ENCODE assay signal across 8 cellular contexts in genomic region chr13:29849731-29850212, GRCh38. TPM values are rescaled to one million over a fixed set of nuclear protein-coding genes. Genes with fewer than 3 reads are reported as not detected.
DNase-seq lines count a peak whose midpoint lies in the region; ATAC-seq and TF ChIP-seq lines count a peak whose summit lies in the region.

No MANE protein-coding gene starts in this region.

- POLR2A ChIA-PET in HEK293T (lab: Yijun Ruan, JAX): interaction anchor here (1.2 to 3.0 kb wide), 3 partner anchors 12 to 73 kb away, joined by 3 to 16 read pairs (median 3); no protein-coding TSS in a partner anchor
- POLR2A ChIA-PET in activated CD8-positive, alpha-beta T cell treated with anti-CD3 and anti-CD28 coated beads, Interleukin-2, amount 10 ng/mL, durations not matched to agents 7 days and 5 days (lab: Charles Lee): interaction anchor here (0.8 to 2.2 kb wide), 7 partner anchors 8 to 265 kb away, joined by 3 to 20 read pairs (median 5); no protein-coding TSS in a partner anchor

- H3K27ac ChIP-seq in esophagus (ENCODE audit: low read depth in 2 of 2, low read length in 1 of 2) (peak overlapping the region; percentile 97 to 100), stomach (peak overlapping the region; percentile 94 to 100 (median 100))

- CTCF ChIA-PET in HEK293T (lab: Yijun Ruan, JAX): interaction anchor here (0.6 to 2.1 kb wide), 2 partner anchors 59 to 74 kb away, joined by 3 to 9 read pairs; no protein-coding TSS in a partner anchor
- CTCF ChIA-PET in activated CD8-positive, alpha-beta T cell treated with anti-CD3 and anti-CD28 coated beads, Interleukin-2, amount 10 ng/mL, durations not matched to agents 7 days and 5 days (lab: Charles Lee): interaction anchor here (1.1 to 11.8 kb wide), 6 partner anchors 15 to 270 kb away, joined by 3 to 232 read pairs (median 24); no protein-coding TSS in a partner anchor

- ATAC-seq in activated CD8-positive, alpha-beta T cell treated with anti-CD3 and anti-CD28 coated beads, Interleukin-2, amount 10 ng/mL, durations not matched to agents 7 days and 5 days: peak; percentile 18
- ATAC-seq in mucosa of descending colon: peak; percentile 50

- no peak for TF ChIP-seq POLR2A in stomach (IDR thresholded peaks at IDR 0.05)

- DNase-seq in NCI-H2227 (lab: John Stamatoyannopoulos, UW; ENCODE audit: unreplicated experiment) (peak; percentile 55), NCI-H2227 treated with DMSO at 0.1 percent for 48 hours (lab: John Stamatoyannopoulos, UW) (no peak), HEK293T (ENCODE audit: extremely low spot score) (peak; percentile 35), NAMALWA (ENCODE audit: low spot score) (peak; percentile 49), mucosa of descending colon (peak; percentile 65 to 82 (median 78)), stomach (peak; percentile 72)
- DNase-seq in activated CD8-positive, alpha-beta T cell treated with anti-CD3 and anti-CD28 coated beads, Interleukin-2, amount 10 ng/mL, durations not matched to agents 7 days and 5 days: peak; percentile 33

- WGBS in esophagus, 2 donors: 0% methylated on average over 48 to 50 of the region's 50 CpGs
- WGBS in stomach, 5 donors: 0 to 1% (median 1%) methylated on average over 18 to 50 of the region's 50 CpGs

- H3K9me3 Mint-ChIP-seq in activated CD8-positive, alpha-beta T cell treated with anti-CD3 and anti-CD28 coated beads, Interleukin-2, amount 10 ng/mL, durations not matched to agents 7 days and 5 days (ENCODE audit: insufficient read depth): no peaks in the 10 kb centered on the region

- H3K27ac Mint-ChIP-seq in activated CD8-positive, alpha-beta T cell treated with anti-CD3 and anti-CD28 coated beads, Interleukin-2, amount 10 ng/mL, durations not matched to agents 7 days and 5 days: peak overlapping the region; percentile 88

- H3K27me3 ChIP-seq in esophagus (ENCODE audit: control insufficient read depth in 1 of 2, insufficient read depth in 2 of 2, low read length in 2 of 2) (no peaks in the 10 kb centered on the region), stomach (no peaks in the 10 kb centered on the region)

- peak overlapping the region; percentile 86 for H3K4me3 Mint-ChIP-seq in activated CD8-positive, alpha-beta T cell treated with anti-CD3 and anti-CD28 coated beads, Interleukin-2, amount 10 ng/mL, durations not matched to agents 7 days and 5 days

- TF ChIP-seq EP300 in stomach (IDR thresholded peaks at IDR 0.05): no peak

- TF ChIP-seq CTCF in mucosa of descending colon (IDR thresholded peaks at IDR 0.05): no peak
- TF ChIP-seq CTCF in stomach (IDR thresholded peaks at IDR 0.05): no peak

- H3K4me1 ChIP-seq in esophagus (ENCODE audit: control insufficient read depth in 2 of 2, insufficient read depth in 2 of 2, low read length in 1 of 2): no peaks in the 10 kb centered on the region
- H3K4me1 ChIP-seq in mucosa of descending colon (ENCODE audit: low read depth): peaks cover 16% of the 10 kb centered on the region
- H3K4me1 ChIP-seq in stomach: peaks cover 5 to 31% (median 20%) of the 10 kb centered on the region in 4 donors

- peaks cover 4% of the 10 kb centered on the region for H3K36me3 Mint-ChIP-seq in activated CD8-positive, alpha-beta T cell treated with anti-CD3 and anti-CD28 coated beads, Interleukin-2, amount 10 ng/mL, durations not matched to agents 7 days and 5 days (ENCODE audit: low read depth)

- H3K4me3 ChIP-seq in esophagus (ENCODE audit: low read depth in 1 of 2, low read length in 2 of 2): peak overlapping the region; percentile 69 to 81
- peak overlapping the region; percentile 90 for H3K4me3 ChIP-seq in mucosa of descending colon
- peak overlapping the region; percentile 59 to 85 (median 71) for H3K4me3 ChIP-seq in stomach

- H3K36me3 ChIP-seq in esophagus (ENCODE audit: control insufficient read depth in 2 of 2, insufficient read depth in 2 of 2, low read length in 1 of 2) (no peaks in the 10 kb centered on the region), mucosa of descending colon (ENCODE audit: low read depth) (no peaks in the 10 kb centered on the region), stomach (no peaks in the 10 kb centered on the region)

- H3K9me3 ChIP-seq in esophagus (ENCODE audit: control insufficient read depth in 2 of 2, insufficient read depth in 1 of 2, low read depth in 1 of 2, low read length in 1 of 2) (no peaks in the 10 kb centered on the region), mucosa of descending colon (no peaks in the 10 kb centered on the region), stomach (no peaks in the 10 kb centered on the region)

- H3K4me1 Mint-ChIP-seq in activated CD8-positive, alpha-beta T cell treated with anti-CD3 and anti-CD28 coated beads, Interleukin-2, amount 10 ng/mL, durations not matched to agents 7 days and 5 days (ENCODE audit: low read depth): peaks cover 33% of the 10 kb centered on the region

- intact Hi-C loops in mucosa of descending colon (cut with DNase I, micrococcal nuclease) (loop anchor here (5.0 to 10.0 kb wide), 3 partner anchors 73 to 263 kb away; no protein-coding TSS in a partner anchor), stomach (cut with DNase I; ENCODE audit: low total_unique reads) (no loop called here)

- H3K27me3 Mint-ChIP-seq in activated CD8-positive, alpha-beta T cell treated with anti-CD3 and anti-CD28 coated beads, Interleukin-2, amount 10 ng/mL, durations not matched to agents 7 days and 5 days (ENCODE audit: low read depth): no peaks in the 10 kb centered on the region

TF ChIP-seq in HEK293T, 16 proteins besides CTCF, POLR2A, EP300 and RAD21:
- TF ChIP-seq, protein P1, sequence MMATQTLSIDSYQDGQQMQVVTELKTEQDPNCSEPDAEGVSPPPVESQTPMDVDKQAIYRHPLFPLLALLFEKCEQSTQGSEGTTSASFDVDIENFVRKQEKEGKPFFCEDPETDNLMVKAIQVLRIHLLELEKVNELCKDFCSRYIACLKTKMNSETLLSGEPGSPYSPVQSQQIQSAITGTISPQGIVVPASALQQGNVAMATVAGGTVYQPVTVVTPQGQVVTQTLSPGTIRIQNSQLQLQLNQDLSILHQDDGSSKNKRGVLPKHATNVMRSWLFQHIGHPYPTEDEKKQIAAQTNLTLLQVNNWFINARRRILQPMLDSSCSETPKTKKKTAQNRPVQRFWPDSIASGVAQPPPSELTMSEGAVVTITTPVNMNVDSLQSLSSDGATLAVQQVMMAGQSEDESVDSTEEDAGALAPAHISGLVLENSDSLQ (IDR thresholded peaks at IDR 0.05): peak; percentile 2; the same call in 1 of the 2 replicates
- no peak for TF ChIP-seq ELF4 (IDR thresholded peaks at IDR 0.05)
- TF ChIP-seq L3MBTL2 (conservative IDR thresholded peaks at IDR 0.05): peak; percentile 65; the same call in 1 of the 2 replicates

RNA-seq across cellular contexts. Expression of gene UBL3, which starts 0.6 kb away (rescaled TPM):
- 1 to 10 TPM; 7.3 to 8.4 TPM for total RNA-seq in activated CD8-positive, alpha-beta T cell treated with anti-CD3 and anti-CD28 coated beads, Interleukin-2, amount 10 ng/mL, durations not matched to agents 7 days and 5 days
- polyA plus RNA-seq in esophagus (10 to 100 TPM; 30.7 to 41.5 TPM), stomach (100 to 1,000 TPM in 1 of 3 donors, 10 to 100 TPM in 2; 21.5 to 100 (median 39.0) TPM)
- total RNA-seq in mucosa of descending colon (10 to 100 TPM; 40.4 to 58.1 (median 43.6) TPM), stomach (100 to 1,000 TPM in 1 of 5 donors, 10 to 100 TPM in 4; 24.3 to 115 (median 45.5) TPM)
